1 cellular context compared by ENCODE assay signal in genomic region chr14:71320734-71321555, GRCh38.
A peak's percentile ranks its signal among the peaks of the same experiment; 100 is the strongest.
TF ChIP-seq lines count a peak whose summit lies in the region.

No MANE protein-coding gene starts in this region.

TF ChIP-seq in H1, 55 proteins besides CTCF, POLR2A, EP300 and RAD21:
- TF ChIP-seq CHD7 (IDR thresholded peaks at IDR 0.05; ENCODE audit: insufficient replicate concordance, low read length): no peak
- TF ChIP-seq RBBP5 (IDR thresholded peaks at IDR 0.05; ENCODE audit: borderline replicate concordance, low read depth, low read length): 0 out of 2 replicates have a peak, but pooled peaks have one; percentile 9
- peak; percentile 53 for TF ChIP-seq KDM4A (IDR thresholded peaks at IDR 0.05; ENCODE audit: low read depth, low read length, severe bottlenecking)
- no peak for TF ChIP-seq MAX (IDR thresholded peaks at IDR 0.05)
- TF ChIP-seq ASH2L (IDR thresholded peaks at IDR 0.05; ENCODE audit: low read length): peak; percentile 73
- peak; percentile 73 for TF ChIP-seq TAF7 (optimal IDR thresholded peaks at IDR 0.05; ENCODE audit: borderline replicate concordance, low read depth, low read length)
- peak; percentile 31 for TF ChIP-seq PHF8 (conservative IDR thresholded peaks at IDR 0.05; ENCODE audit: low read depth, low read length)
- TF ChIP-seq SIN3A (conservative IDR thresholded peaks at IDR 0.05 in 1 of 2, IDR thresholded peaks at IDR 0.05 in 1 of 2; ENCODE audit: low read depth in 1 of 2, low read length in 2 of 2): peak in 1 of 2 experiments; percentile 54; a peak in 1 of 4 replicates
